8 cellular contexts compared by ENCODE assay signal in genomic region chr19:4636761-4637160, GRCh38. TPM values are rescaled to one million over a fixed set of nuclear protein-coding genes. Genes with fewer than 3 reads are reported as not detected.
DNase-seq lines count a peak whose midpoint lies in the region; ATAC-seq, FAIRE-seq and TF ChIP-seq lines count a peak whose summit lies in the region.

No MANE protein-coding gene starts in this region.

- no peak for TF ChIP-seq POLR2A in heart left ventricle (IDR thresholded peaks at IDR 0.05)

- H3K4me3 ChIP-seq in heart left ventricle: peak overlapping the region in 9 of 12 donors; percentile 16 to 75 (median 57)
- no peak overlapping the region for H3K4me3 ChIP-seq in keratinocyte (ENCODE audit: control insufficient read depth in 2 of 3, extremely low read depth in 1 of 3, insufficient read depth in 2 of 3, low read depth in 1 of 3, low read length in 3 of 3)
- H3K4me3 ChIP-seq in subcutaneous abdominal adipose tissue (ENCODE audit: low read depth in 1 of 5, low read length in 5 of 5): peak overlapping the region; percentile 22 to 64 (median 55)
- H3K4me3 ChIP-seq in tibial artery: peak overlapping the region in 1 of 2 donors; percentile 53

- peak overlapping the region; percentile 82 for H2AFZ ChIP-seq in keratinocyte (ENCODE audit: control insufficient read depth, low read length)

- no peaks in the 10 kb centered on the region for H3K9me3 Mint-ChIP-seq in activated T-helper 1 cell treated with anti-CD3 and anti-CD28 coated beads, Interleukin-12 subunit alpha, Interleukin-12 subunit beta, Interleukin-2, Interleukin-4 antibody, amounts not matched to agents 30 ng/mL and 10 ng/mL and 1 ng/mL, durations not matched to agents 14 hours and 24 hours and 36 hours

- no peak overlapping the region for H3K27ac Mint-ChIP-seq in activated T-helper 1 cell treated with anti-CD3 and anti-CD28 coated beads, Interleukin-12 subunit alpha, Interleukin-12 subunit beta, Interleukin-2, Interleukin-4 antibody, amounts not matched to agents 30 ng/mL and 10 ng/mL and 1 ng/mL, durations not matched to agents 14 hours and 24 hours and 36 hours

- H3K9ac ChIP-seq in keratinocyte (ENCODE audit: control insufficient read depth, extremely low read depth, insufficient read depth, low read length): peak overlapping the region; percentile 64
- peak overlapping the region in 3 of 5 donors; percentile 31 to 78 (median 41) for H3K9ac ChIP-seq in subcutaneous abdominal adipose tissue (ENCODE audit: low read length in 5 of 5)

- H3K4me2 ChIP-seq in keratinocyte (ENCODE audit: control insufficient read depth, extremely low read depth, insufficient read depth, low read depth, low read length): peak overlapping the region; percentile 85

- peaks cover 2% of the 10 kb centered on the region for H3K36me3 Mint-ChIP-seq in activated T-helper 1 cell treated with anti-CD3 and anti-CD28 coated beads, Interleukin-12 subunit alpha, Interleukin-12 subunit beta, Interleukin-2, Interleukin-4 antibody, amounts not matched to agents 30 ng/mL and 10 ng/mL and 1 ng/mL, durations not matched to agents 14 hours and 24 hours and 36 hours (ENCODE audit: low read depth)

- 56 to 79% (median 63%) methylated on average over 8 of the region's 8 CpGs for WGBS in heart left ventricle, 4 donors

- H3K9me3 ChIP-seq in heart left ventricle (no peaks in the 10 kb centered on the region), keratinocyte (ENCODE audit: control insufficient read depth, low read depth, low read length) (no peaks in the 10 kb centered on the region), subcutaneous abdominal adipose tissue (ENCODE audit: control insufficient read depth in 5 of 5, low read length in 5 of 5) (no peaks in the 10 kb centered on the region), tibial artery (no peaks in the 10 kb centered on the region)

- H3K79me2 ChIP-seq in keratinocyte (ENCODE audit: control insufficient read depth, insufficient read depth, low read length): peaks cover 15% of the 10 kb centered on the region

- no peaks in the 10 kb centered on the region for H3K27me3 ChIP-seq in heart left ventricle
- H3K27me3 ChIP-seq in keratinocyte (ENCODE audit: control insufficient read depth, extremely low read depth, insufficient read depth, low read length): no peaks in the 10 kb centered on the region
- peaks cover 0 to 5% (median 0%) of the 10 kb centered on the region in 5 donors for H3K27me3 ChIP-seq in subcutaneous abdominal adipose tissue (ENCODE audit: control insufficient read depth in 5 of 5, insufficient read depth in 4 of 5, low read length in 5 of 5)
- peaks cover 0 to 29% of the 10 kb centered on the region in 2 donors for H3K27me3 ChIP-seq in tibial artery

- ATAC-seq in heart left ventricle (no peak), Right ventricle myocardium inferior (no peak)

- DNase-seq in heart left ventricle: no peak
- no peak for DNase-seq in Right ventricle myocardium inferior (ENCODE audit: missing footprints)
- no peak for DNase-seq in activated T-helper 1 cell treated with anti-CD3 and anti-CD28 coated beads, Interleukin-12 subunit alpha, Interleukin-12 subunit beta, Interleukin-2, Interleukin-4 antibody, amounts not matched to agents 30 ng/mL and 10 ng/mL and 1 ng/mL, durations not matched to agents 14 hours and 24 hours and 36 hours (ENCODE audit: low spot score)
- no peak for DNase-seq in keratinocyte (ENCODE audit: low read depth, low spot score)
- DNase-seq in GM13977 (ENCODE audit: low spot score): no peak
- no peak for DNase-seq in germinal center (ENCODE audit: low spot score)
- no peak for DNase-seq in tibial artery

- H3K27ac ChIP-seq in heart left ventricle (peak overlapping the region in 6 of 12 donors; percentile 19 to 69 (median 54)), keratinocyte (ENCODE audit: control insufficient read depth, insufficient read depth, low read length) (no peak overlapping the region), subcutaneous abdominal adipose tissue (ENCODE audit: low read depth, low read length) (no peak overlapping the region), tibial artery (no peak overlapping the region)

- no peaks in the 10 kb centered on the region for H3K36me3 ChIP-seq in heart left ventricle
- no peaks in the 10 kb centered on the region for H3K36me3 ChIP-seq in keratinocyte (ENCODE audit: control insufficient read depth in 2 of 2, extremely low read depth in 1 of 2, insufficient read depth in 2 of 2, low read length in 2 of 2)
- no peaks in the 10 kb centered on the region for H3K36me3 ChIP-seq in subcutaneous abdominal adipose tissue (ENCODE audit: control insufficient read depth in 5 of 5, insufficient read depth in 5 of 5, low read length in 5 of 5)
- H3K36me3 ChIP-seq in tibial artery: no peaks in the 10 kb centered on the region

- in situ Hi-C loops in GM13977 (cut with MboI; ENCODE audit: low pct_unique_long_range_greater_than_20kb, low sequenced_read_pairs, unreplicated experiment): no loop called here

- intact Hi-C loops in heart left ventricle (cut with DNase I) (loop anchor here (1.0 to 5.0 kb wide), 6 partner anchors 59 to 79 kb away; partner anchors contain the start of gene SEMA6B (in 9 of the 10)), Right ventricle myocardium inferior (cut with DNase I) (loop anchor here (1.0 kb wide), 1 partner anchor 60 kb away; no protein-coding TSS in a partner anchor), tibial artery (cut with DNase I; ENCODE audit: low total_unique reads) (loop anchor here (5.0 kb wide), 2 partner anchors 59 to 79 kb away; partner anchors contain the start of gene SEMA6B)
- intact Hi-C loops in activated T-helper 1 cell treated with anti-CD3 and anti-CD28 coated beads, Interleukin-12 subunit alpha, Interleukin-12 subunit beta, Interleukin-2, Interleukin-4 antibody, amounts not matched to agents 30 ng/mL and 10 ng/mL and 1 ng/mL, durations not matched to agents 14 hours and 24 hours and 36 hours (cut with micrococcal nuclease): loop anchor here (1.0 to 2.0 kb wide), 4 partner anchors 60 to 308 kb away; no protein-coding TSS in a partner anchor

- TF ChIP-seq CTCF in heart left ventricle (IDR thresholded peaks at IDR 0.05): no peak
- TF ChIP-seq CTCF in keratinocyte (optimal IDR thresholded peaks at IDR 0.05 in 1 of 3, IDR thresholded peaks at IDR 0.05 in 1 of 3, conservative IDR thresholded peaks at IDR 0.05 in 1 of 3; ENCODE audit: extremely low read depth in 1 of 3, insufficient read depth in 2 of 3, low read length in 3 of 3): no peak
- TF ChIP-seq CTCF in GM13977 (IDR thresholded peaks at IDR 0.05; ENCODE audit: extremely low read depth, insufficient read depth, missing control alignments): no peak
- TF ChIP-seq CTCF in tibial artery (IDR thresholded peaks at IDR 0.05): no peak

- FAIRE-seq in keratinocyte (lab: Jason Lieb, UNC): no peak

- no peaks in the 10 kb centered on the region for H3K9me1 ChIP-seq in keratinocyte (ENCODE audit: control insufficient read depth, extremely low read depth, insufficient read depth, low read length)

- H4K20me1 ChIP-seq in keratinocyte (ENCODE audit: control insufficient read depth, extremely low read depth, insufficient read depth, low read length): no peaks in the 10 kb centered on the region

- H3K4me3 Mint-ChIP-seq in activated T-helper 1 cell treated with anti-CD3 and anti-CD28 coated beads, Interleukin-12 subunit alpha, Interleukin-12 subunit beta, Interleukin-2, Interleukin-4 antibody, amounts not matched to agents 30 ng/mL and 10 ng/mL and 1 ng/mL, durations not matched to agents 14 hours and 24 hours and 36 hours: peak overlapping the region; percentile 47

- peaks cover 2% of the 10 kb centered on the region for H3K27me3 Mint-ChIP-seq in activated T-helper 1 cell treated with anti-CD3 and anti-CD28 coated beads, Interleukin-12 subunit alpha, Interleukin-12 subunit beta, Interleukin-2, Interleukin-4 antibody, amounts not matched to agents 30 ng/mL and 10 ng/mL and 1 ng/mL, durations not matched to agents 14 hours and 24 hours and 36 hours (ENCODE audit: insufficient read depth)

- peaks cover 37% of the 10 kb centered on the region for H3K4me1 Mint-ChIP-seq in activated T-helper 1 cell treated with anti-CD3 and anti-CD28 coated beads, Interleukin-12 subunit alpha, Interleukin-12 subunit beta, Interleukin-2, Interleukin-4 antibody, amounts not matched to agents 30 ng/mL and 10 ng/mL and 1 ng/mL, durations not matched to agents 14 hours and 24 hours and 36 hours (ENCODE audit: low read depth)

- peaks cover 0 to 71% (median 31%) of the 10 kb centered on the region in 12 donors for H3K4me1 ChIP-seq in heart left ventricle
- H3K4me1 ChIP-seq in keratinocyte (ENCODE audit: control insufficient read depth, extremely low read depth, insufficient read depth, low read length): peaks cover 52% of the 10 kb centered on the region
- peaks cover 3 to 53% (median 47%) of the 10 kb centered on the region in 5 donors for H3K4me1 ChIP-seq in subcutaneous abdominal adipose tissue (ENCODE audit: control insufficient read depth in 5 of 5, insufficient read depth in 5 of 5, low read length in 5 of 5)
- H3K4me1 ChIP-seq in tibial artery: peaks cover 0 to 34% (median 25%) of the 10 kb centered on the region in 4 donors

- dilution Hi-C loops in keratinocyte (cut with MboI; ENCODE audit: extremely low pct_ligation_motif_present, low sequenced_read_pairs): no loop called here

RNA-seq across cellular contexts. Expression of gene TNFAIP8L1, which starts 2.6 kb away (rescaled TPM):
- 10 to 100 TPM in 1 of 9 donors, 1 to 10 TPM in 8; 2.8 to 15.1 (median 5.8) TPM for total RNA-seq in heart left ventricle
- 1 to 10 TPM; 6.1 to 6.2 TPM for polyA plus RNA-seq in heart left ventricle
- 4.4 TPM for total RNA-seq in Right ventricle myocardium inferior
- 13.2 and 13.7 TPM in 2 replicates for total RNA-seq in activated T-helper 1 cell treated with anti-CD3 and anti-CD28 coated beads, Interleukin-12 subunit alpha, Interleukin-12 subunit beta, Interleukin-2, Interleukin-4 antibody, amounts not matched to agents 30 ng/mL and 10 ng/mL and 1 ng/mL, durations not matched to agents 14 hours and 24 hours and 36 hours
- polyA plus RNA-seq in keratinocyte: 2.5 to 5.1 TPM (median 4.7 TPM) in 3 replicates
- polyA plus RNA-seq in keratinocyte (2011; ENCODE audit: low read depth): 1.1 TPM
- polyA plus RNA-seq in keratinocyte (2011; cell fraction: cytosol; rRNA removed): 2.3 and 4.1 TPM in 2 replicates
- polyA plus RNA-seq in keratinocyte (2011; cell fraction: nucleus; rRNA removed): 2.8 and 3.6 TPM in 2 replicates
- polyA plus RNA-seq in keratinocyte (2012; ENCODE audit: low replicate concordance): 2.0 and 6.5 TPM in 2 replicates
- polyA minus RNA-seq in keratinocyte: 2.0 to 5.3 TPM (median 4.2 TPM) in 3 replicates
- 5.6 TPM for polyA minus RNA-seq in keratinocyte (2011; cell fraction: cytosol; rRNA and poly(A)+ RNA removed)
- polyA minus RNA-seq in keratinocyte (2011; cell fraction: nucleus; rRNA and poly(A)+ RNA removed): 1.4 and 2.1 TPM in 2 replicates

RNA-seq across cellular contexts. Expression of gene MYDGF, which starts 33.4 kb away (rescaled TPM):
- total RNA-seq in heart left ventricle (10 to 100 TPM; 19.1 to 49.1 (median 25.5) TPM), Right ventricle myocardium inferior (29.8 TPM)
- polyA plus RNA-seq in heart left ventricle (100 to 1,000 TPM in 1 of 2 donors, 10 to 100 TPM in 1; 33.1 to 201 TPM), keratinocyte (80.3 to 141 TPM (median 85.9 TPM) in 3 replicates)
- total RNA-seq in activated T-helper 1 cell treated with anti-CD3 and anti-CD28 coated beads, Interleukin-12 subunit alpha, Interleukin-12 subunit beta, Interleukin-2, Interleukin-4 antibody, amounts not matched to agents 30 ng/mL and 10 ng/mL and 1 ng/mL, durations not matched to agents 14 hours and 24 hours and 36 hours: 97.1 and 98.0 TPM in 2 replicates
- polyA plus RNA-seq in keratinocyte (2011; ENCODE audit: low read depth): 17.6 TPM
- 54.8 and 110 TPM in 2 replicates for polyA plus RNA-seq in keratinocyte (2011; cell fraction: cytosol; rRNA removed)
- 95.6 and 133 TPM in 2 replicates for polyA plus RNA-seq in keratinocyte (2011; cell fraction: nucleus; rRNA removed)
- polyA plus RNA-seq in keratinocyte (2012; ENCODE audit: low replicate concordance): 123 and 217 TPM in 2 replicates
- polyA minus RNA-seq in keratinocyte: 25.0 to 71.5 TPM (median 35.6 TPM) in 3 replicates
- 79.0 TPM for polyA minus RNA-seq in keratinocyte (2011; cell fraction: cytosol; rRNA and poly(A)+ RNA removed)
- 40.6 and 42.4 TPM in 2 replicates for polyA minus RNA-seq in keratinocyte (2011; cell fraction: nucleus; rRNA and poly(A)+ RNA removed)

Comparison
In these comparisons a context has a peak if more than half of its experiments do, and no peak if none do; other contexts are left out.
1. H3K4me3 ChIP-seq: peak in heart left ventricle (9 of 12) and subcutaneous abdominal adipose tissue (5 of 5); none in keratinocyte (0 of 3).